Comparison of ENCODE assay signal across 28 cellular contexts in the genomic region with DNA sequence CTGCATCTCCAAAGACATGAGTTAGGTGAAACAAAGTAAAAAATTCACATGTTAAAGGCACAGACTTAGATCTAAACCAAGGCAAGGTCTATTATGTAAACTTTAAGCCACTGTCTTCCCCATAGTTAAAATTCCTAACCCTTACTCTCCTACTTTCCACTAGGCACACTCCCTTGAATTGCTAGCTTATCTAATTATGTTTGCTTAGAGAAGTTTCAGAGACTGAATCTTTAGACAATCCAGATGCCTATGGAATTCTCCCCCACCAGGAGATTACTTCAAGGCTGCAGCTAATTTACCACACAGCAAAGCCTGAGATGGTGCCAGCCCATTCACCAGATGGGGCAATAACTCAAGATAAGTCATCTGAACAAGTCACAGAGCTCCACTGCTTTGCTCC.
DNase-seq lines count a peak whose midpoint lies in the region; ATAC-seq and TF ChIP-seq lines count a peak whose summit lies in the region.
"Had no signal": no experiment of that assay in that cellular context is flagged by ENCODE, and none has a peak within 500 bp of the region (broad histone marks: within the 10 kb centered on the region; RNA-seq: fewer than 3 reads in every experiment).

No MANE protein-coding gene starts in this region.

- H3K9me2 ChIP-seq in hepatocyte (replicated peaks; ENCODE audit: insufficient read depth), result no peaks in the 10 kb centered on the region
- no peaks in the 10 kb centered on the region for H3K9me2 ChIP-seq in PC-3 (replicated peaks; ENCODE audit: low read length)

- DNase-seq in ELF-1 (ENCODE audit: low read depth, low spot score) (peak; percentile 82), NT2/D1 (ENCODE audit: low read depth, low spot score) (peak; percentile 28), hepatocyte (ENCODE audit: low spot score) (peak; percentile 49), dermis blood vessel endothelial cell (no peak), left colon (no peak), PC-3 (no peak)
- no peak for DNase-seq in stimulated activated effector memory CD8-positive, alpha-beta T cell treated with anti-CD3 and anti-CD28 coated beads, Interleukin-12 subunit alpha, Interleukin-12 subunit beta, amount 100 ng/mL, for 72 hours (ENCODE audit: low spot score in 2 of 2)
- DNase-seq: ACHN; activated CD4-positive, alpha-beta T cell treated with anti-CD3 and anti-CD28 coated beads for 1 hour; activated CD8-positive, alpha-beta memory T cell treated with anti-CD3 and anti-CD28 coated beads for 24 hours; activated naive CD4-positive, alpha-beta T cell treated with Interleukin-2 at 50 U/mL for 16 hours; activated T-cell treated with anti-CD3 and anti-CD28 coated beads, Interleukin-2, amount 50 U/mL, for 4 hours; amniotic stem cell; dorsolateral prefrontal cortex; EL; GOT3; heart left ventricle; kidney glomerular epithelial cell; mammary epithelial cell; naive B cell; NCI-H1436; NCI-H524 treated with DMSO at 0.1 percent for 48 hours; right cardiac atrium; substantia nigra had no signal

- H3K27ac ChIP-seq in hepatocyte, result peak overlapping the region; percentile 32
- no peak overlapping the region for H3K27ac ChIP-seq in PC-3 (ENCODE audit: low read length)
- H3K27ac ChIP-seq: BLaER1 treated with 17β-estradiol and CSF1 and Interleukin-3, amounts not matched to agents 10 nM and 100 nM; dorsolateral prefrontal cortex; epithelial cell of prostate; heart left ventricle had no signal

- POLR2A ChIA-PET in PC-3 (lab: Charles Lee; ENCODE audit: unreplicated experiment), result no interaction called here

- H3K4me1 ChIP-seq in NT2/D1 (ENCODE audit: insufficient read depth, insufficient read length) (no peaks in the 10 kb centered on the region), hepatocyte (ENCODE audit: insufficient read depth) (peaks cover 12% of the 10 kb centered on the region), PC-3 (ENCODE audit: insufficient read depth, low read length) (no peaks in the 10 kb centered on the region)
- H3K4me1 ChIP-seq: BLaER1 treated with 17β-estradiol and CSF1 and Interleukin-3, amounts not matched to agents 10 nM and 100 nM; heart left ventricle had no signal

- H3K9me3 Mint-ChIP-seq in nephron, result peaks cover 2% of the 10 kb centered on the region
- H3K9me3 Mint-ChIP-seq in stimulated activated effector memory CD8-positive, alpha-beta T cell treated with anti-CD3 and anti-CD28 coated beads, Interleukin-12 subunit alpha, Interleukin-12 subunit beta, amount 100 ng/mL, for 72 hours, result no peaks in the 10 kb centered on the region
- H3K9me3 Mint-ChIP-seq: activated T-cell treated with anti-CD3 and anti-CD28 coated beads, Interleukin-2, amount 50 U/mL, for 4 hours had no signal

- no peaks in the 10 kb centered on the region for H3F3A ChIP-seq in PC-3 (ENCODE audit: low read length, unreplicated experiment)

- H2AFZ ChIP-seq in hepatocyte (no peak overlapping the region), PC-3 (ENCODE audit: low read length) (no peak overlapping the region)

- no peak overlapping the region for H3K4me2 ChIP-seq in hepatocyte
- H3K4me2 ChIP-seq in PC-3 (ENCODE audit: low read length), result no peak overlapping the region
- H3K4me2 ChIP-seq: BLaER1 treated with 17β-estradiol and CSF1 and Interleukin-3, amounts not matched to agents 10 nM and 100 nM had no signal

- no peaks in the 10 kb centered on the region for H3K27me3 Mint-ChIP-seq in nephron (ENCODE audit: low read depth)
- H3K27me3 Mint-ChIP-seq: naive B cell had no signal

- H3K4me3 ChIP-seq in NT2/D1 (ENCODE audit: insufficient read length, low read depth) (no peak overlapping the region), hepatocyte (no peak overlapping the region), PC-3 (ENCODE audit: low read length) (no peak overlapping the region)
- H3K4me3 ChIP-seq: BLaER1 treated with 17β-estradiol and CSF1 and Interleukin-3, amounts not matched to agents 10 nM and 100 nM; dorsolateral prefrontal cortex; heart left ventricle; K562 had no signal

- H3K4me3 Mint-ChIP-seq in nephron, result no peak overlapping the region
- no peak overlapping the region for H3K4me3 Mint-ChIP-seq in stimulated activated effector memory CD8-positive, alpha-beta T cell treated with anti-CD3 and anti-CD28 coated beads, Interleukin-12 subunit alpha, Interleukin-12 subunit beta, amount 100 ng/mL, for 72 hours
- H3K4me3 Mint-ChIP-seq: activated T-cell treated with anti-CD3 and anti-CD28 coated beads, Interleukin-2, amount 50 U/mL, for 4 hours; naive B cell had no signal

- H3K36me3 Mint-ChIP-seq in nephron (ENCODE audit: low read depth), result no peaks in the 10 kb centered on the region
- no peaks in the 10 kb centered on the region for H3K36me3 Mint-ChIP-seq in stimulated activated effector memory CD8-positive, alpha-beta T cell treated with anti-CD3 and anti-CD28 coated beads, Interleukin-12 subunit alpha, Interleukin-12 subunit beta, amount 100 ng/mL, for 72 hours
- H3K36me3 Mint-ChIP-seq: naive B cell had no signal

- peak overlapping the region in 2 of 3 experiments; percentile 36 to 92 for H3K27ac Mint-ChIP-seq in nephron
- H3K27ac Mint-ChIP-seq in stimulated activated effector memory CD8-positive, alpha-beta T cell treated with anti-CD3 and anti-CD28 coated beads, Interleukin-12 subunit alpha, Interleukin-12 subunit beta, amount 100 ng/mL, for 72 hours, result no peak overlapping the region
- H3K27ac Mint-ChIP-seq: naive B cell had no signal

- no peaks in the 10 kb centered on the region for H3K27me3 ChIP-seq in NT2/D1 (ENCODE audit: insufficient read depth, insufficient read length)
- no peaks in the 10 kb centered on the region for H3K27me3 ChIP-seq in hepatocyte
- no peaks in the 10 kb centered on the region for H3K27me3 ChIP-seq in PC-3 (ENCODE audit: low read length)
- H3K27me3 ChIP-seq: BLaER1 treated with 17β-estradiol and CSF1 and Interleukin-3, amounts not matched to agents 10 nM and 100 nM; dorsolateral prefrontal cortex; heart left ventricle had no signal

- no peaks in the 10 kb centered on the region for H3K9me3 ChIP-seq in NT2/D1 (ENCODE audit: insufficient read depth, low read length)
- no peaks in the 10 kb centered on the region for H3K9me3 ChIP-seq in hepatocyte (ENCODE audit: low read depth)
- H3K9me3 ChIP-seq in PC-3 (ENCODE audit: low read length), result no peaks in the 10 kb centered on the region
- H3K9me3 ChIP-seq: BLaER1 treated with 17β-estradiol and CSF1 and Interleukin-3, amounts not matched to agents 10 nM and 100 nM; heart left ventricle had no signal

- H3K36me3 ChIP-seq in NT2/D1 (ENCODE audit: insufficient read depth, insufficient read length, low read length), result no peaks in the 10 kb centered on the region
- no peaks in the 10 kb centered on the region for H3K36me3 ChIP-seq in hepatocyte (replicated peaks; ENCODE audit: insufficient read depth, low read depth)
- no peaks in the 10 kb centered on the region for H3K36me3 ChIP-seq in PC-3 (ENCODE audit: low read depth, low read length)
- H3K36me3 ChIP-seq: BLaER1 treated with 17β-estradiol and CSF1 and Interleukin-3, amounts not matched to agents 10 nM and 100 nM; heart left ventricle had no signal

- H3K4me1 Mint-ChIP-seq in nephron, result no peaks in the 10 kb centered on the region
- H3K4me1 Mint-ChIP-seq in stimulated activated effector memory CD8-positive, alpha-beta T cell treated with anti-CD3 and anti-CD28 coated beads, Interleukin-12 subunit alpha, Interleukin-12 subunit beta, amount 100 ng/mL, for 72 hours, result no peaks in the 10 kb centered on the region
- H3K4me1 Mint-ChIP-seq: naive B cell had no signal

- H3K79me2 ChIP-seq in hepatocyte (no peaks in the 10 kb centered on the region), PC-3 (ENCODE audit: low read length) (no peaks in the 10 kb centered on the region)

- H3K9ac ChIP-seq in NT2/D1 (ENCODE audit: insufficient read length, low read depth), result no peak overlapping the region
- no peak overlapping the region for H3K9ac ChIP-seq in PC-3 (ENCODE audit: low read length)
- H3K9ac ChIP-seq: BLaER1 treated with 17β-estradiol and CSF1 and Interleukin-3, amounts not matched to agents 10 nM and 100 nM had no signal

- no peak for TF ChIP-seq CTCF in hepatocyte (IDR thresholded peaks at IDR 0.05; ENCODE audit: poor library complexity)
- TF ChIP-seq CTCF in nephron (IDR thresholded peaks at IDR 0.05; ENCODE audit: unreplicated experiment in 3 of 3), result no peak
- TF ChIP-seq CTCF in PC-3 (conservative IDR thresholded peaks at IDR 0.05; ENCODE audit: low read depth, low read length), result no peak

- no peaks in the 10 kb centered on the region for H4K20me1 ChIP-seq in hepatocyte (ENCODE audit: insufficient read depth, poor library complexity, severe bottlenecking)
- no peaks in the 10 kb centered on the region for H4K20me1 ChIP-seq in PC-3 (ENCODE audit: low read length)
- H4K20me1 ChIP-seq: BLaER1 treated with 17β-estradiol and CSF1 and Interleukin-3, amounts not matched to agents 10 nM and 100 nM had no signal

- no TSS peak for BruUV-seq in PC-3 (replicated peaks; lab: Mats Ljungman, UMichigan)

- intact Hi-C loops in left colon (cut with DNase I, micrococcal nuclease), result no loop called here
- intact Hi-C loops in PC-3 (cut with micrococcal nuclease), result no loop called here

- CTCF ChIA-PET in PC-3 (lab: Charles Lee), result no interaction called here

- ATAC-seq in left colon (no peak), PC-3 (no peak; the same call in 1 of the 2 replicates)
- ATAC-seq in stimulated activated effector memory CD8-positive, alpha-beta T cell treated with anti-CD3 and anti-CD28 coated beads, Interleukin-12 subunit alpha, Interleukin-12 subunit beta, amount 100 ng/mL, for 72 hours, result no peak
- ATAC-seq: activated T-cell treated with anti-CD3 and anti-CD28 coated beads, Interleukin-2, amount 50 U/mL, for 4 hours; heart left ventricle; K562; right cardiac atrium had no signal

Comparison
In these comparisons a context has a peak if more than half of its experiments do, and no peak if none do; other contexts are left out.
1. DNase-seq: peak in ELF-1 (single experiment), NT2/D1 (single experiment) and hepatocyte (single experiment); none in dermis blood vessel endothelial cell (single experiment), left colon (0 of 2), stimulated activated effector memory CD8-positive, alpha-beta T cell treated with anti-CD3 and anti-CD28 coated beads, Interleukin-12 subunit alpha, Interleukin-12 subunit beta, amount 100 ng/mL, for 72 hours (0 of 2) and PC-3 (single experiment).